Comparison of ENCODE assay signal across 2 cellular contexts in genomic region chr15:76954744-76955143, GRCh38.
TF ChIP-seq lines count a peak whose summit lies in the region.

No MANE protein-coding gene starts in this region.

TF ChIP-seq in GM12878, 131 proteins besides CTCF, POLR2A, EP300 and RAD21:
- no peak for TF ChIP-seq ZBTB33 (IDR thresholded peaks at IDR 0.05)
- no peak for TF ChIP-seq KAT2A (conservative IDR thresholded peaks at IDR 0.05; ENCODE audit: control insufficient read depth, low read depth, low read length)
- TF ChIP-seq CHD4 (IDR thresholded peaks at IDR 0.05), result no peak
- TF ChIP-seq E2F4 (IDR thresholded peaks at IDR 0.05; ENCODE audit: low read depth, low read length), result no peak
- peak; percentile 34; the same call in 1 of the 2 replicates for TF ChIP-seq ATF7 (IDR thresholded peaks at IDR 0.05; ENCODE audit: low read depth)
- no peak for TF ChIP-seq MXI1 (IDR thresholded peaks at IDR 0.05; ENCODE audit: low read depth, low read length)
TF ChIP-seq in GM12878: peak in this region for 1.

TF ChIP-seq in SK-N-SH, 30 proteins besides CTCF, POLR2A, EP300 and RAD21:
- TF ChIP-seq CHD2 (IDR thresholded peaks at IDR 0.05; ENCODE audit: low read length, partially characterized antibody) (no peak), USF2 (IDR thresholded peaks at IDR 0.05; ENCODE audit: borderline replicate concordance, low read depth, low read length) (no peak), RFX5 (IDR thresholded peaks at IDR 0.05; ENCODE audit: low read length) (no peak), FOSL2 (IDR thresholded peaks at IDR 0.05; ENCODE audit: borderline replicate concordance, low read depth) (no peak), YY1 (IDR thresholded peaks at IDR 0.05; ENCODE audit: low read depth) (no peak), PBX3 (IDR thresholded peaks at IDR 0.05) (no peak), EZH2phosphoT487 (IDR thresholded peaks at IDR 0.05; ENCODE audit: borderline replicate concordance, low read depth) (no peak), FOXJ3 (CRISPR knock-in tag; IDR thresholded peaks at IDR 0.05) (no peak), ELF1 (IDR thresholded peaks at IDR 0.05) (no peak), NRF1 (IDR thresholded peaks at IDR 0.05; ENCODE audit: low read depth, low read length) (no peak), JUND (IDR thresholded peaks at IDR 0.05) (no peak), MXI1 (IDR thresholded peaks at IDR 0.05; ENCODE audit: low read depth, low read length) (no peak), USF1 (IDR thresholded peaks at IDR 0.05; ENCODE audit: borderline replicate concordance, low read depth) (no peak), TAF1 (IDR thresholded peaks at IDR 0.05; ENCODE audit: borderline replicate concordance, low read depth, low read length) (no peak)
